Comparison of ENCODE assay signal across 1 cellular context in genomic region chr19:3500429-3501101, GRCh38.
TF ChIP-seq lines count a peak whose summit lies in the region.

Gene DOHH (minus strand): TSS chr19:3500674. CDS start chr19:3496814, 3,860 bp downstream.

TF ChIP-seq in K562, 482 proteins besides CTCF, POLR2A, EP300 and RAD21 (continued from another document and continues in another):
- TF ChIP-seq PREB (CRISPR knock-in tag; IDR thresholded peaks at IDR 0.05) (0 out of 2 replicates have a peak, but pooled peaks have one; percentile 68), HDAC8 (tag; IDR thresholded peaks at IDR 0.05) (no peak; the same call in 1 of the 2 replicates), BCLAF1 (IDR thresholded peaks at IDR 0.05; ENCODE audit: borderline replicate concordance in 1 of 2, control insufficient read depth in 1 of 2, low read depth in 2 of 2, low read length in 1 of 2) (peak in 1 of 2 experiments; percentile 99; a peak in 2 of 4 replicates), ZNF586 (CRISPR knock-in tag; conservative IDR thresholded peaks at IDR 0.05) (no peak), CGGBP1 (CRISPR knock-in tag; IDR thresholded peaks at IDR 0.05) (no peak; the same call in 1 of the 2 replicates), C11orf30 (IDR thresholded peaks at IDR 0.05; ENCODE audit: low read depth) (peak; percentile 99), GTF2E2 (tag; IDR thresholded peaks at IDR 0.05) (peak; percentile 94), FOXM1 (IDR thresholded peaks at IDR 0.05; ENCODE audit: low read depth) (peak; percentile 69; the same call in 1 of the 2 replicates), FOXM1 (CRISPR knock-in tag; IDR thresholded peaks at IDR 0.05; ENCODE audit: low read depth) (no peak), EP400 (IDR thresholded peaks at IDR 0.05) (peak; percentile 97), ZNF398 (CRISPR knock-in tag; IDR thresholded peaks at IDR 0.05) (no peak), RCOR1 (IDR thresholded peaks at IDR 0.05; ENCODE audit: borderline replicate concordance in 1 of 2, low read depth in 2 of 2, low read length in 2 of 2) (no peak), SPI1 (IDR thresholded peaks at IDR 0.05; ENCODE audit: borderline replicate concordance, low read depth, low read length) (no peak), FOXK2 (conservative IDR thresholded peaks at IDR 0.05 in 1 of 2, IDR thresholded peaks at IDR 0.05 in 1 of 2; ENCODE audit: low read depth in 2 of 2) (peak in 1 of 2 experiments; percentile 100; a peak in 3 of 4 replicates), POU5F1 (IDR thresholded peaks at IDR 0.05; ENCODE audit: borderline replicate concordance, low read depth, low read length, partially characterized antibody) (no peak), ARNT (IDR thresholded peaks at IDR 0.05) (no peak), AFF4 (CRISPR knock-in tag; IDR thresholded peaks at IDR 0.05) (peak; percentile 77; the same call in 1 of the 2 replicates), SMARCB1 (IDR thresholded peaks at IDR 0.05; ENCODE audit: insufficient read length, low read depth) (no peak), ZNF589 (CRISPR knock-in tag; IDR thresholded peaks at IDR 0.05; ENCODE audit: low read depth) (no peak), NR4A1 (CRISPR knock-in tag; IDR thresholded peaks at IDR 0.05) (0 out of 2 replicates have a peak, but pooled peaks have one; percentile 82), NR4A1 (tag; IDR thresholded peaks at IDR 0.05) (no peak), ZNF175 (CRISPR knock-in tag; IDR thresholded peaks at IDR 0.05; ENCODE audit: low read depth) (no peak), LCOR (CRISPR knock-in tag; IDR thresholded peaks at IDR 0.05) (peak; percentile 67; the same call in 1 of the 2 replicates), PHB (CRISPR knock-in tag; IDR thresholded peaks at IDR 0.05) (no peak), BDP1 (IDR thresholded peaks at IDR 0.05; ENCODE audit: insufficient read depth, insufficient read length) (no peak), NR2C2 (CRISPR knock-in tag; IDR thresholded peaks at IDR 0.05) (peak; percentile 60; the same call in 1 of the 2 replicates), NR2C2 (tag; IDR thresholded peaks at IDR 0.05) (0 out of 2 replicates have a peak, but pooled peaks have one; percentile 32), NFATC3 (IDR thresholded peaks at IDR 0.05) (no peak), CCNT2 (IDR thresholded peaks at IDR 0.05; ENCODE audit: borderline replicate concordance, extremely low read depth, insufficient read length, low read depth, low read length) (peak; percentile 73), ZEB2 (IDR thresholded peaks at IDR 0.05) (no peak), ESRRB (CRISPR knock-in tag; IDR thresholded peaks at IDR 0.05; ENCODE audit: borderline replicate concordance) (no peak), KDM5B (IDR thresholded peaks at IDR 0.05; ENCODE audit: insufficient replicate concordance, low read depth, low read length) (peak; percentile 95), ESRRA (IDR thresholded peaks at IDR 0.05; ENCODE audit: borderline replicate concordance, low read depth) (peak; percentile 89), ZBTB1 (CRISPR knock-in tag; IDR thresholded peaks at IDR 0.05; ENCODE audit: borderline replicate concordance, low read depth) (peak; percentile 100), YY1 (IDR thresholded peaks at IDR 0.05; ENCODE audit: borderline replicate concordance in 1 of 3, control insufficient read depth in 1 of 3, extremely low read depth in 1 of 3, insufficient read depth in 3 of 3, insufficient read length in 1 of 3, insufficient replicate concordance in 2 of 3, low read depth in 1 of 3, low read length in 2 of 3) (peak; percentile 95 to 99 (median 98)), CREB3 (tag; conservative IDR thresholded peaks at IDR 0.05; ENCODE audit: low read depth) (no peak), MGA (IDR thresholded peaks at IDR 0.05) (no peak; the same call in none of the 2 replicates)
